Comparison of ENCODE assay signal across 7 cellular contexts in genomic region chr19:16903347-16903746, GRCh38. TPM values are rescaled to one million over a fixed set of nuclear protein-coding genes. Genes with fewer than 3 reads are reported as not detected.
"Had no signal": no experiment of that assay in that cellular context is flagged by ENCODE, and none has a peak within 500 bp of the region (broad histone marks: within the 10 kb centered on the region; RNA-seq: fewer than 3 reads in every experiment).

No MANE protein-coding gene starts in this region.

- H3K4me3 ChIP-seq: GM23338, K562 had no signal

- H2AFZ ChIP-seq: GM23338 had no signal

- DNase-seq: H9, HCEC 1CT, IMR-90 had no signal

- ATAC-seq: GM23338, K562 had no signal

- H3K4me2 ChIP-seq: GM23338 had no signal

RNA-seq across cellular contexts. Expression of gene F2RL3, which starts 14.5 kb away (rescaled TPM):
- total RNA-seq: GM23338, H1, H9, HT-29, IMR-90 had no signal
